In the genomic region with DNA sequence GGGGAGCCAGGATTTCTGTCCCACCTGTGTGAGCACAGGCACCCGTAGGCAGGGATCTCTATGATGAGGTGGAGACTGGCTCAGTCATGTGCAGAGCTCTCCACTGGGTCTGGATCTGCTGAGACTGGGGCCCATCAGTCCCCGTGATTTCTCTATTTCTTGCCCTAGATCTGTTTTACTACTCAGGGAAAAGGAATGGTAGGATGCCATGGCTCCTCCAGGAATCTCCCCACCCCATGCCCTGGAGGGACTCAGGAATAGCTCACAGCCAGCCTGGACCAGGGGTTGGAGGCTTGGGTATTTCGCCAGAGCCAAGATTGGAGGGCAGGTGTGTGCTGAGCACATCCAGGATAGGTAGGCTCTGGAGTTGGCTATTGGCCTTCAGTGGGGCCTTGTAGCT, we compare ENCODE assay signal across 23 cellular contexts. TPM values are rescaled to one million over a fixed set of nuclear protein-coding genes. Genes with fewer than 3 reads are reported as not detected.
DNase-seq lines count a peak whose midpoint lies in the region; ATAC-seq and TF ChIP-seq lines count a peak whose summit lies in the region.
"Had no signal": no experiment of that assay in that cellular context is flagged by ENCODE, and none has a peak within 500 bp of the region (broad histone marks: within the 10 kb centered on the region; RNA-seq: fewer than 3 reads in every experiment).

No MANE protein-coding gene starts in this region.

- no peak for DNase-seq in esophagus muscularis mucosa (ENCODE audit: extremely low spot score)
- DNase-seq in psoas muscle, result peak in 1 of 2 donors; percentile 18
- DNase-seq in transverse colon, result no peak
- DNase-seq in NCI-H524 (lab: John Stamatoyannopoulos, UW), result no peak
- no peak for DNase-seq in DMS 273 (lab: John Stamatoyannopoulos, UW; ENCODE audit: unreplicated experiment)
- DNase-seq: activated B cell treated with CpG ODN at 0.5 μM for 24 hours; activated CD8-positive, alpha-beta memory T cell treated with anti-CD3 and anti-CD28 coated beads, Interleukin-2, amount 50 U/mL, for 4 hours; activated naive CD8-positive, alpha-beta T cell treated with anti-CD3 and anti-CD28 coated beads for 36 hours; effector CD4-positive, alpha-beta T cell; hypothalamus; left ventricle myocardium superior; midbrain; NCI-H1105 treated with DMSO at 0.1 percent for 48 hours; NCI-H2081; NCI-H446; OCI-M1; SW 1271 had no signal

- H3K27ac ChIP-seq in esophagus muscularis mucosa (replicated peaks in 1 of 4), result peak overlapping the region; percentile 87 to 92 (median 90)
- peak overlapping the region; percentile 93 for H3K27ac ChIP-seq in psoas muscle
- H3K27ac ChIP-seq in transverse colon, result peak overlapping the region; percentile 62 to 89 (median 76)
- H3K27ac ChIP-seq: vagina had no signal

- no peak overlapping the region for H3K4me3 Mint-ChIP-seq in activated T-helper 17 cell treated with anti-CD3 and anti-CD28 coated beads, Interleukin-2, amount 50 U/mL, for 72 hours
- H3K4me3 Mint-ChIP-seq: activated B cell treated with CpG ODN at 0.5 μM for 24 hours; activated naive CD8-positive, alpha-beta T cell treated with anti-CD3 and anti-CD28 coated beads for 36 hours; CD14-positive monocyte; neural crest cell had no signal

- H3K9me3 ChIP-seq in esophagus muscularis mucosa (no peaks in the 10 kb centered on the region), psoas muscle (no peaks in the 10 kb centered on the region), transverse colon (no peaks in the 10 kb centered on the region)
- H3K9me3 ChIP-seq: vagina had no signal

- peak overlapping the region; percentile 59 for H3K27ac Mint-ChIP-seq in activated T-helper 17 cell treated with anti-CD3 and anti-CD28 coated beads, Interleukin-2, amount 50 U/mL, for 72 hours
- H3K27ac Mint-ChIP-seq: activated B cell treated with CpG ODN at 0.5 μM for 24 hours had no signal

- peaks cover 36 to 56% (median 55%) of the 10 kb centered on the region in 4 donors for H3K4me1 ChIP-seq in esophagus muscularis mucosa
- H3K4me1 ChIP-seq in psoas muscle, result peaks cover 59% of the 10 kb centered on the region
- peaks cover 0 to 42% (median 9%) of the 10 kb centered on the region in 4 donors for H3K4me1 ChIP-seq in transverse colon
- H3K4me1 ChIP-seq: vagina had no signal

- TF ChIP-seq CTCF in esophagus muscularis mucosa (IDR thresholded peaks at IDR 0.05) (no peak), psoas muscle (IDR thresholded peaks at IDR 0.05) (no peak), transverse colon (IDR thresholded peaks at IDR 0.05) (no peak)

- H3K27me3 Mint-ChIP-seq in activated T-helper 17 cell treated with anti-CD3 and anti-CD28 coated beads, Interleukin-2, amount 50 U/mL, for 72 hours, result no peaks in the 10 kb centered on the region
- H3K27me3 Mint-ChIP-seq: activated B cell treated with CpG ODN at 0.5 μM for 24 hours; activated naive CD8-positive, alpha-beta T cell treated with anti-CD3 and anti-CD28 coated beads for 36 hours had no signal

- peaks cover 83% of the 10 kb centered on the region for H3K36me3 Mint-ChIP-seq in activated T-helper 17 cell treated with anti-CD3 and anti-CD28 coated beads, Interleukin-2, amount 50 U/mL, for 72 hours (ENCODE audit: low read depth)

- 90% methylated on average over 2 of the region's 3 CpGs for WGBS in esophagus muscularis mucosa
- 78 to 94% (median 84%) methylated on average over 3 of the region's 3 CpGs for WGBS in psoas muscle, 3 donors
- 96% methylated on average over 3 of the region's 3 CpGs; no CpG with 5 or more reads in 1 of the 2 donors for WGBS in transverse colon (ENCODE audit: low coverage in 1 of 2), 2 donors

- H3K4me1 Mint-ChIP-seq in activated T-helper 17 cell treated with anti-CD3 and anti-CD28 coated beads, Interleukin-2, amount 50 U/mL, for 72 hours, result peaks cover 5% of the 10 kb centered on the region
- H3K4me1 Mint-ChIP-seq: activated B cell treated with CpG ODN at 0.5 μM for 24 hours; activated naive CD8-positive, alpha-beta T cell treated with anti-CD3 and anti-CD28 coated beads for 36 hours had no signal

- in situ Hi-C loops in transverse colon (cut with MboI; ENCODE audit: low pct_ligation_motif_present in 1 of 4, low pct_unique_long_range_greater_than_20kb in 1 of 4, low sequenced_read_pairs in 3 of 4), result no loop called here

- peaks cover 20 to 98% (median 85%) of the 10 kb centered on the region in 4 donors for H3K36me3 ChIP-seq in esophagus muscularis mucosa
- H3K36me3 ChIP-seq in psoas muscle (ENCODE audit: insufficient read depth in 1 of 2, low read depth in 1 of 2), result peaks cover 9 to 78% of the 10 kb centered on the region in 2 donors
- peaks cover 0 to 17% (median 2%) of the 10 kb centered on the region in 4 donors for H3K36me3 ChIP-seq in transverse colon

- intact Hi-C loops in esophagus muscularis mucosa (cut with DNase I) (no loop called here), psoas muscle (cut with DNase I) (no loop called here), transverse colon (cut with DNase I; ENCODE audit: low total_unique reads) (no loop called here)

- ATAC-seq in activated T-helper 17 cell treated with anti-CD3 and anti-CD28 coated beads, Interleukin-2, amount 50 U/mL, for 72 hours (replicated peaks), result no peak
- no peak for ATAC-seq in psoas muscle
- no peak for ATAC-seq in HG02970 (IDR thresholded peaks at IDR 0.05; ENCODE audit: low FRiP score, unreplicated experiment)
- ATAC-seq: left ventricle myocardium superior had no signal

- TF ChIP-seq POLR2A in esophagus muscularis mucosa (IDR thresholded peaks at IDR 0.05; ENCODE audit: low read depth) (no peak), transverse colon (IDR thresholded peaks at IDR 0.05) (no peak)

- no peaks in the 10 kb centered on the region for H3K27me3 ChIP-seq in esophagus muscularis mucosa
- H3K27me3 ChIP-seq in psoas muscle (ENCODE audit: insufficient read depth in 3 of 3, low read length in 2 of 3), result no peaks in the 10 kb centered on the region
- no peaks in the 10 kb centered on the region for H3K27me3 ChIP-seq in transverse colon
- H3K27me3 ChIP-seq: vagina had no signal

- TF ChIP-seq EP300 in esophagus muscularis mucosa (IDR thresholded peaks at IDR 0.05) (no peak), transverse colon (IDR thresholded peaks at IDR 0.05; ENCODE audit: low read depth) (no peak)

- no peaks in the 10 kb centered on the region for H3K9me3 Mint-ChIP-seq in activated T-helper 17 cell treated with anti-CD3 and anti-CD28 coated beads, Interleukin-2, amount 50 U/mL, for 72 hours
- H3K9me3 Mint-ChIP-seq: activated B cell treated with CpG ODN at 0.5 μM for 24 hours; activated naive CD8-positive, alpha-beta T cell treated with anti-CD3 and anti-CD28 coated beads for 36 hours; CD14-positive monocyte; neural crest cell had no signal

- H3K4me3 ChIP-seq in esophagus muscularis mucosa (no peak overlapping the region), psoas muscle (peak overlapping the region; percentile 41), transverse colon (no peak overlapping the region)
- H3K4me3 ChIP-seq: vagina had no signal

RNA-seq across cellular contexts. Expression of a gene that starts 27.6 kb away (rescaled TPM):
- total RNA-seq in activated T-helper 17 cell treated with anti-CD3 and anti-CD28 coated beads, Interleukin-2, amount 50 U/mL, for 72 hours, result 1 to 10 TPM; 3.5 to 4.2 TPM
- total RNA-seq in esophagus muscularis mucosa (1 to 10 TPM; 4.5 to 7.0 (median 5.7) TPM), psoas muscle (1 to 10 TPM; 3.9 to 7.7 (median 6.3) TPM), transverse colon (10 to 100 TPM; 14.2 to 40.8 (median 22.9) TPM)
- polyA plus RNA-seq in psoas muscle, result 1 to 10 TPM; 2.4 to 6.2 (median 4.2) TPM

RNA-seq across cellular contexts. Expression of a gene that starts 27.8 kb away (rescaled TPM):
- 10 to 100 TPM; 10.7 to 65.8 TPM for total RNA-seq in activated T-helper 17 cell treated with anti-CD3 and anti-CD28 coated beads, Interleukin-2, amount 50 U/mL, for 72 hours
- total RNA-seq in esophagus muscularis mucosa, result under 1 TPM; 0.26 to 0.75 (median 0.54) TPM
- under 1 TPM in 3 of 4 donors, not detected in 1; 0.59 to 0.82 (median 0.64) TPM for total RNA-seq in psoas muscle
- under 1 TPM; 0.08 to 0.74 (median 0.26) TPM for polyA plus RNA-seq in psoas muscle
- total RNA-seq in transverse colon, result 1 to 10 TPM in 1 of 4 donors, under 1 TPM in 2, not detected in 1; 0.40 to 2.5 (median 0.96) TPM
- total RNA-seq: epithelial cell of proximal tubule, vagina had no signal
